Comparison of ENCODE assay signal across 23 cellular contexts in genomic region chr18:49047540-49047939, GRCh38.
DNase-seq lines count a peak whose midpoint lies in the region; ATAC-seq and TF ChIP-seq lines count a peak whose summit lies in the region.
"Had no signal": no experiment of that assay in that cellular context is flagged by ENCODE, and none has a peak within 500 bp of the region (broad histone marks: within the 10 kb centered on the region; RNA-seq: fewer than 3 reads in every experiment).

No MANE protein-coding gene starts in this region.

- H4K20me1 ChIP-seq in BLaER1 treated with 17β-estradiol and CSF1 and Interleukin-3, amounts not matched to agents 10 nM and 100 nM, result peaks cover 0 to 7% (median 0%) of the 10 kb centered on the region in 11 experiments; a peak in 3 of 22 replicates
- no peaks in the 10 kb centered on the region for H4K20me1 ChIP-seq in H9 (ENCODE audit: control insufficient read depth, insufficient read depth, insufficient read length)

- H3K4me1 Mint-ChIP-seq in H9 (peaks cover 45 to 54% of the 10 kb centered on the region in 2 experiments), WTC11 (peaks cover 28% of the 10 kb centered on the region), osteocyte (ENCODE audit: unreplicated experiment) (peaks cover 7% of the 10 kb centered on the region), progenitor cell of endocrine pancreas (ENCODE audit: low read depth) (peaks cover 2% of the 10 kb centered on the region)
- H3K4me1 Mint-ChIP-seq: IgD-negative memory B cell had no signal

- H4K8ac ChIP-seq in H9 (replicated peaks; ENCODE audit: insufficient read length, low read depth, low read length), result no peak overlapping the region

- H2AK5ac ChIP-seq in H9 (ENCODE audit: insufficient read length, low read length), result no peak overlapping the region

- no peak overlapping the region for H3K9ac ChIP-seq in BLaER1 treated with 17β-estradiol and CSF1 and Interleukin-3, amounts not matched to agents 10 nM and 100 nM
- H3K9ac ChIP-seq in H9 (ENCODE audit: extremely low read depth, insufficient read length, low read length), result no peak overlapping the region

- no peak overlapping the region for H3K56ac ChIP-seq in H9 (ENCODE audit: insufficient read length, low read depth, low read length)

- H3K18ac ChIP-seq in H9 (ENCODE audit: insufficient read length, low read depth, low read length), result no peak overlapping the region

- no peaks in the 10 kb centered on the region for H3K27me3 Mint-ChIP-seq in H9 (ENCODE audit: low read depth)
- H3K27me3 Mint-ChIP-seq in WTC11 (ENCODE audit: low read depth), result no peaks in the 10 kb centered on the region
- H3K27me3 Mint-ChIP-seq in osteocyte (ENCODE audit: unreplicated experiment), result no peaks in the 10 kb centered on the region
- H3K27me3 Mint-ChIP-seq in progenitor cell of endocrine pancreas, result no peaks in the 10 kb centered on the region
- H3K27me3 Mint-ChIP-seq: B cell; CD4-positive, alpha-beta memory T cell; IgD-negative memory B cell had no signal

- no peak overlapping the region for H3K4ac ChIP-seq in H9 (ENCODE audit: low read depth, low read length)

- CTCF ChIA-PET in WTC11 (lab: Charles Lee), result interaction anchor here (1.0 to 1.5 kb wide), 3 partner anchors 11 to 192 kb away, joined by 3 to 4 read pairs (median 3); no protein-coding TSS in a partner anchor

- no peaks in the 10 kb centered on the region for H3K79me2 ChIP-seq in H9 (ENCODE audit: insufficient read depth, low read length)

- no peak overlapping the region for H4K5ac ChIP-seq in H9 (ENCODE audit: insufficient read length, low read depth, low read length)

- no peak overlapping the region for H3T11ph ChIP-seq in H9 (ENCODE audit: low read length)

- H3K27me3 ChIP-seq in BLaER1 treated with 17β-estradiol and CSF1 and Interleukin-3, amounts not matched to agents 10 nM and 100 nM, result no peaks in the 10 kb centered on the region
- H3K27me3 ChIP-seq in H9 (ENCODE audit: insufficient read depth, low read length) (no peaks in the 10 kb centered on the region), gastrocnemius medialis (no peaks in the 10 kb centered on the region), ascending aorta (no peaks in the 10 kb centered on the region)
- H3K27me3 ChIP-seq: Peyer's patch had no signal

- no peak overlapping the region for H2BK120ac ChIP-seq in H9 (ENCODE audit: low read depth, low read length, poor library complexity, severe bottlenecking)

- H2BK15ac ChIP-seq in H9 (ENCODE audit: low read depth, low read length), result no peak overlapping the region

- DNase-seq in H9 (no peak), WTC11 (ENCODE audit: low spot score) (no peak), osteocyte (ENCODE audit: extremely low spot score, unreplicated experiment) (peak; percentile 57), progenitor cell of endocrine pancreas (ENCODE audit: low spot score, unreplicated experiment) (no peak), gastrocnemius medialis (no peak), ascending aorta (ENCODE audit: low spot score in 2 of 2) (no peak)
- DNase-seq: Calu3; CD4-positive, alpha-beta memory T cell; DMS53; H7; Kasumi-1; NCI-H1092 treated with DMSO at 0.1 percent for 48 hours; NCI-H146; NCI-H2029 treated with DMSO at 0.1 percent for 48 hours; NCI-H2171; NCI-H446; NCI-H69; Peyer's patch; SW 1271 had no signal

- no peak overlapping the region for H3K4me3 ChIP-seq in BLaER1 treated with 17β-estradiol and CSF1 and Interleukin-3, amounts not matched to agents 10 nM and 100 nM
- H3K4me3 ChIP-seq in gastrocnemius medialis (no peak overlapping the region), ascending aorta (no peak overlapping the region)
- H3K4me3 ChIP-seq: Peyer's patch had no signal

- no peaks in the 10 kb centered on the region for H3K9me3 ChIP-seq in BLaER1 treated with 17β-estradiol and CSF1 and Interleukin-3, amounts not matched to agents 10 nM and 100 nM (replicated peaks in 1 of 11)
- H3K9me3 ChIP-seq in H9 (ENCODE audit: control insufficient read depth, low read depth, low read length), result no peaks in the 10 kb centered on the region
- H3K9me3 ChIP-seq in gastrocnemius medialis, result no peaks in the 10 kb centered on the region
- H3K9me3 ChIP-seq in ascending aorta, result no peaks in the 10 kb centered on the region
- H3K9me3 ChIP-seq: Peyer's patch had no signal

- no peak overlapping the region for H2BK5ac ChIP-seq in H9 (ENCODE audit: insufficient read length, low read length)

- TF ChIP-seq CTCF in H9 (conservative IDR thresholded peaks at IDR 0.05), result no peak
- no peak for TF ChIP-seq CTCF in WTC11 (IDR thresholded peaks at IDR 0.05)
- no peak for TF ChIP-seq CTCF in osteocyte (IDR thresholded peaks at IDR 0.05)
- no peak for TF ChIP-seq CTCF in progenitor cell of endocrine pancreas (IDR thresholded peaks at IDR 0.05; ENCODE audit: unreplicated experiment)
- TF ChIP-seq CTCF in gastrocnemius medialis (IDR thresholded peaks at IDR 0.05 in 4 of 5, conservative IDR thresholded peaks at IDR 0.05 in 1 of 5), result no peak
- TF ChIP-seq CTCF in ascending aorta (IDR thresholded peaks at IDR 0.05), result no peak

- POLR2A ChIA-PET in WTC11 (lab: Charles Lee), result no interaction called here

- peaks cover 0 to 5% (median 0%) of the 10 kb centered on the region in 3 experiments; a peak in 1 of 7 replicates for H3K36me3 Mint-ChIP-seq in H9 (ENCODE audit: insufficient read depth in 1 of 3, low read depth in 3 of 3)
- H3K36me3 Mint-ChIP-seq in WTC11, result no peaks in the 10 kb centered on the region; the same call in 1 of the 2 replicates
- peaks cover 11% of the 10 kb centered on the region for H3K36me3 Mint-ChIP-seq in osteocyte (ENCODE audit: unreplicated experiment)
- H3K36me3 Mint-ChIP-seq in progenitor cell of endocrine pancreas (ENCODE audit: insufficient read depth), result no peaks in the 10 kb centered on the region

- no peaks in the 10 kb centered on the region for H3K79me1 ChIP-seq in H9 (ENCODE audit: insufficient read depth, low read depth, low read length, poor library complexity, severe bottlenecking)

- no CpG with 5 or more reads among the region's 10 CpGs for WGBS in H9 (ENCODE audit: extremely low coverage, insufficient read length, low lambda C conversion rate)

- H3K27ac Mint-ChIP-seq in H9 (peak overlapping the region; percentile 28 to 87 (median 78); a peak in 4 of 7 replicates), WTC11 (peak overlapping the region; percentile 75; the same call in 1 of the 2 replicates), osteocyte (ENCODE audit: unreplicated experiment) (no peak overlapping the region), progenitor cell of endocrine pancreas (no peak overlapping the region)
- H3K27ac Mint-ChIP-seq: B cell had no signal

- no peaks in the 10 kb centered on the region for H3K9me3 Mint-ChIP-seq in H9
- H3K9me3 Mint-ChIP-seq in WTC11, result no peaks in the 10 kb centered on the region
- H3K9me3 Mint-ChIP-seq in osteocyte (ENCODE audit: unreplicated experiment), result no peaks in the 10 kb centered on the region
- no peaks in the 10 kb centered on the region for H3K9me3 Mint-ChIP-seq in progenitor cell of endocrine pancreas (ENCODE audit: low read depth)
- H3K9me3 Mint-ChIP-seq: CD4-positive, alpha-beta memory T cell; IgD-negative memory B cell had no signal

- no peak overlapping the region for H3K23ac ChIP-seq in H9 (ENCODE audit: insufficient read length, low read depth, low read length)

- 0 out of 22 replicates have a peak overlapping the region, but pooled peaks of 1 of the 11 experiments have one; percentile 4 for H3K27ac ChIP-seq in BLaER1 treated with 17β-estradiol and CSF1 and Interleukin-3, amounts not matched to agents 10 nM and 100 nM
- H3K27ac ChIP-seq in H9 (ENCODE audit: insufficient read length, low read depth, low read length) (no peak overlapping the region), gastrocnemius medialis (no peak overlapping the region), ascending aorta (no peak overlapping the region)
- H3K27ac ChIP-seq: Peyer's patch had no signal

- no peak overlapping the region for H4K91ac ChIP-seq in H9 (ENCODE audit: insufficient read length, low read depth, low read length)

- no peak overlapping the region for H2BK20ac ChIP-seq in H9 (ENCODE audit: low read depth, low read length, poor library complexity, severe bottlenecking)

- H3K4me3 Mint-ChIP-seq in H9 (no peak overlapping the region), WTC11 (no peak overlapping the region), osteocyte (ENCODE audit: unreplicated experiment) (no peak overlapping the region), progenitor cell of endocrine pancreas (ENCODE audit: low read depth) (no peak overlapping the region)
- H3K4me3 Mint-ChIP-seq: B cell; CD4-positive, alpha-beta memory T cell; IgD-negative memory B cell had no signal

- peaks cover 0 to 28% (median 22%) of the 10 kb centered on the region in 11 experiments; a peak in 15 of 22 replicates for H3K36me3 ChIP-seq in BLaER1 treated with 17β-estradiol and CSF1 and Interleukin-3, amounts not matched to agents 10 nM and 100 nM
- H3K36me3 ChIP-seq in gastrocnemius medialis, result peaks cover 0 to 15% of the 10 kb centered on the region in 2 donors
- peaks cover 0 to 6% of the 10 kb centered on the region in 2 donors for H3K36me3 ChIP-seq in ascending aorta
- H3K36me3 ChIP-seq: Peyer's patch had no signal

- peaks cover 19 to 84% (median 57%) of the 10 kb centered on the region in 10 experiments for H3K4me1 ChIP-seq in BLaER1 treated with 17β-estradiol and CSF1 and Interleukin-3, amounts not matched to agents 10 nM and 100 nM
- H3K4me1 ChIP-seq in H9 (ENCODE audit: insufficient read depth, low read length) (peaks cover 3% of the 10 kb centered on the region; the same call in 1 of the 2 replicates), gastrocnemius medialis (peaks cover 0 to 5% of the 10 kb centered on the region in 2 donors), ascending aorta (peaks cover 4 to 9% of the 10 kb centered on the region in 2 donors)

- intact Hi-C loops in gastrocnemius medialis (cut with DNase I; ENCODE audit: low total_unique reads) (no loop called here), ascending aorta (cut with DNase I) (loop anchor here (10.0 kb wide), 1 partner anchor 127 kb away; no protein-coding TSS in a partner anchor)

- H2AFZ ChIP-seq in H9 (ENCODE audit: low read length), result no peak overlapping the region

- peak; percentile 70 for ATAC-seq in WTC11
- no peak for ATAC-seq in GM21723 (IDR thresholded peaks at IDR 0.05; ENCODE audit: unreplicated experiment)
- ATAC-seq in gastrocnemius medialis, result no peak

- no peaks in the 10 kb centered on the region for H3K23me2 ChIP-seq in H9 (ENCODE audit: insufficient read length, low read depth, low read length, poor library complexity, severe bottlenecking)

- TF ChIP-seq POLR2A in gastrocnemius medialis (IDR thresholded peaks at IDR 0.05), result no peak

- H2BK12ac ChIP-seq in H9 (ENCODE audit: insufficient read length, low read depth, low read length), result no peak overlapping the region

- no peak overlapping the region for H3K14ac ChIP-seq in H9 (ENCODE audit: insufficient read depth, low read length)

- peak overlapping the region in 9 of 11 experiments; percentile 20 to 82 (median 71); a peak in 12 of 22 replicates for H3K4me2 ChIP-seq in BLaER1 treated with 17β-estradiol and CSF1 and Interleukin-3, amounts not matched to agents 10 nM and 100 nM
- no peak overlapping the region for H3K4me2 ChIP-seq in H9 (ENCODE audit: insufficient read depth, insufficient read length, low read length)

- in situ Hi-C loops in gastrocnemius medialis (cut with MboI; ENCODE audit: low sequenced_read_pairs in 4 of 4), result no loop called here

TF ChIP-seq in WTC11, 78 proteins besides CTCF, POLR2A, EP300 and RAD21 (continues in another document):
- no peak for TF ChIP-seq PRRX2 (CRISPR knock-in tag; IDR thresholded peaks at IDR 0.05)
- TF ChIP-seq ATF1 (CRISPR knock-in tag; IDR thresholded peaks at IDR 0.05), result no peak

Comparison
In these comparisons a context has a peak if more than half of its experiments do, and no peak if none do; other contexts are left out.
1. H3K27ac Mint-ChIP-seq: peak in H9 (3 of 3) and WTC11 (single experiment); none in osteocyte (single experiment) and progenitor cell of endocrine pancreas (single experiment).